22 cellular contexts compared by ENCODE assay signal in the genomic region with DNA sequence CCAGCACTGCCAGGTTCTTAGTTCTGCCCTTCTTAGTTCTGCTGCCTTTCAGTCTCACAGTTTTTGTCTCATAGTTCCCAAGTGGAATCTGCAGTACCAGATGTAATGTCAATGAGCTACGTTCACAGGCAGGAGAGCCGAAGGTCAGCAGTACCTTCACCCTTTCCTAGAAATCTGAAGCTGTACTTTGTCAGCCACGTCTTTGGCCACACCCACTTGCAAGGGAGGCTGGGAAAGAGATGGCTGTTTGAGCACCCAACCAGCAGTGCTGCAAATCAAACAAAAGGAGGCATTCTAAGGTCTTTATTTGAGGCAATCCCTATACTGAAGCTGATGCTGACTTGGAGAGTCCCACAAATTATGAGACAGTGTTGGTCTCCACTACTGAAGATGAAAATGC.
"Had no signal": no experiment of that assay in that cellular context is flagged by ENCODE, and none has a peak within 500 bp of the region (broad histone marks: within the 10 kb centered on the region; RNA-seq: fewer than 3 reads in every experiment).

No MANE protein-coding gene starts in this region.

- H3K4me1 ChIP-seq: gastroesophageal sphincter, upper lobe of left lung had no signal

- ATAC-seq: activated CD8-positive, alpha-beta memory T cell treated with anti-CD3 and anti-CD28 coated beads, Interleukin-2, amount 10 ng/mL, durations not matched to agents 7 days and 5 days; activated CD8-positive, alpha-beta T cell treated with anti-CD3 and anti-CD28 coated beads for 36 hours; activated naive CD8-positive, alpha-beta T cell treated with anti-CD3 and anti-CD28 coated beads, Interleukin-2, amount 50 U/mL, for 24 hours; gastroesophageal sphincter; mucosa of descending colon had no signal

- H3K4me3 ChIP-seq: cardiac muscle cell, gastroesophageal sphincter, mucosa of descending colon, thoracic aorta, upper lobe of left lung had no signal

- H3K9me3 ChIP-seq: mucosa of descending colon, thoracic aorta, upper lobe of left lung had no signal

- H3K27me3 ChIP-seq: cardiac muscle cell, gastroesophageal sphincter, upper lobe of left lung had no signal

- H3K27ac ChIP-seq: cardiac muscle cell, epithelial cell of prostate, gastroesophageal sphincter, thoracic aorta, upper lobe of left lung, VCaP had no signal

- H3K9me3 Mint-ChIP-seq: activated CD4-positive, alpha-beta T cell treated with anti-CD3 and anti-CD28 coated beads, Interleukin-2, amount 10 ng/mL, durations not matched to agents 7 days and 5 days; activated CD8-positive, alpha-beta T cell treated with anti-CD3 and anti-CD28 coated beads for 36 hours; activated naive CD8-positive, alpha-beta T cell treated with anti-CD3 and anti-CD28 coated beads, Interleukin-2, amount 50 U/mL, for 24 hours; activated T-helper 1 cell treated with anti-CD3 and anti-CD28 coated beads, Interleukin-12 subunit alpha, Interleukin-12 subunit beta, Interleukin-2, Interleukin-4 antibody, amounts not matched to agents 30 ng/mL and 10 ng/mL and 1 ng/mL, durations not matched to agents 14 hours and 24 hours and 36 hours had no signal

- DNase-seq: activated CD4-positive, alpha-beta T cell treated with anti-CD3 and anti-CD28 coated beads, Interleukin-2, amount 10 ng/mL, durations not matched to agents 7 days and 5 days; activated CD4-positive, CD25-positive, alpha-beta regulatory T cell treated with anti-CD3 and anti-CD28 coated beads, Interleukin-2, amount 50 U/mL, for 72 hours; activated CD8-positive, alpha-beta memory T cell treated with anti-CD3 and anti-CD28 coated beads, Interleukin-2, amount 10 ng/mL, durations not matched to agents 7 days and 5 days; activated CD8-positive, alpha-beta T cell treated with anti-CD3 and anti-CD28 coated beads for 36 hours; activated gamma-delta T cell; activated naive CD4-positive, alpha-beta T cell treated with anti-CD3 and anti-CD28 coated beads, Interleukin-2, amount 50 U/mL, for 16 hours; activated naive CD8-positive, alpha-beta T cell treated with anti-CD3 and anti-CD28 coated beads, Interleukin-2, amount 50 U/mL, for 24 hours; head of caudate nucleus; hypothalamus; mesenchymal stem cell; mucosa of descending colon; retina; stimulated activated CD4-positive, alpha-beta T cell treated with anti-CD3 and anti-CD28 coated beads, Interleukin-4, amount 100 ng/mL, for 1 hour; stimulated activated naive CD4-positive, alpha-beta T cell had no signal

- H3K27me3 Mint-ChIP-seq: activated CD4-positive, alpha-beta T cell treated with anti-CD3 and anti-CD28 coated beads, Interleukin-2, amount 10 ng/mL, durations not matched to agents 7 days and 5 days; activated CD8-positive, alpha-beta memory T cell treated with anti-CD3 and anti-CD28 coated beads, Interleukin-2, amount 10 ng/mL, durations not matched to agents 7 days and 5 days had no signal

- H3K27ac Mint-ChIP-seq: activated CD4-positive, alpha-beta T cell treated with anti-CD3 and anti-CD28 coated beads, Interleukin-2, amount 10 ng/mL, durations not matched to agents 7 days and 5 days; activated CD8-positive, alpha-beta memory T cell treated with anti-CD3 and anti-CD28 coated beads, Interleukin-2, amount 10 ng/mL, durations not matched to agents 7 days and 5 days; activated CD8-positive, alpha-beta T cell treated with anti-CD3 and anti-CD28 coated beads for 36 hours; activated naive CD8-positive, alpha-beta T cell treated with anti-CD3 and anti-CD28 coated beads, Interleukin-2, amount 50 U/mL, for 24 hours; activated T-helper 1 cell treated with anti-CD3 and anti-CD28 coated beads, Interleukin-12 subunit alpha, Interleukin-12 subunit beta, Interleukin-2, Interleukin-4 antibody, amounts not matched to agents 30 ng/mL and 10 ng/mL and 1 ng/mL, durations not matched to agents 14 hours and 24 hours and 36 hours; progenitor cell of endocrine pancreas had no signal

- H3K4me1 Mint-ChIP-seq: activated CD4-positive, alpha-beta T cell treated with anti-CD3 and anti-CD28 coated beads, Interleukin-2, amount 10 ng/mL, durations not matched to agents 7 days and 5 days had no signal

- H3K36me3 ChIP-seq: cardiac muscle cell, gastroesophageal sphincter, thoracic aorta, upper lobe of left lung had no signal

- H3K36me3 Mint-ChIP-seq: activated CD8-positive, alpha-beta memory T cell treated with anti-CD3 and anti-CD28 coated beads, Interleukin-2, amount 10 ng/mL, durations not matched to agents 7 days and 5 days had no signal

- H3K4me3 Mint-ChIP-seq: activated CD4-positive, alpha-beta T cell treated with anti-CD3 and anti-CD28 coated beads, Interleukin-2, amount 10 ng/mL, durations not matched to agents 7 days and 5 days; activated CD8-positive, alpha-beta memory T cell treated with anti-CD3 and anti-CD28 coated beads, Interleukin-2, amount 10 ng/mL, durations not matched to agents 7 days and 5 days; activated CD8-positive, alpha-beta T cell treated with anti-CD3 and anti-CD28 coated beads for 36 hours; activated naive CD8-positive, alpha-beta T cell treated with anti-CD3 and anti-CD28 coated beads, Interleukin-2, amount 50 U/mL, for 24 hours; activated T-helper 1 cell treated with anti-CD3 and anti-CD28 coated beads, Interleukin-12 subunit alpha, Interleukin-12 subunit beta, Interleukin-2, Interleukin-4 antibody, amounts not matched to agents 30 ng/mL and 10 ng/mL and 1 ng/mL, durations not matched to agents 14 hours and 24 hours and 36 hours had no signal
